1 cellular context compared by ENCODE assay signal in genomic region chr11:66768088-66768521, GRCh38.
A peak's percentile ranks its signal among the peaks of the same experiment; 100 is the strongest.
TF ChIP-seq lines count a peak whose summit lies in the region.

No MANE protein-coding gene starts in this region.

TF ChIP-seq in HepG2, 621 proteins besides CTCF, POLR2A, EP300 and RAD21:
- TF ChIP-seq ZNF562 (CRISPR knock-in tag; IDR thresholded peaks at IDR 0.05; ENCODE audit: borderline replicate concordance): no peak
- TF ChIP-seq ETV6 (CRISPR knock-in tag; conservative IDR thresholded peaks at IDR 0.05): no peak
- peak; percentile 32; the same call in 1 of the 2 replicates for TF ChIP-seq SOX5 (CRISPR knock-in tag; IDR thresholded peaks at IDR 0.05; ENCODE audit: borderline replicate concordance)
- TF ChIP-seq ATF7 (IDR thresholded peaks at IDR 0.05): peak; percentile 43; the same call in 1 of the 2 replicates
- TF ChIP-seq ATF7 (CRISPR knock-in tag; IDR thresholded peaks at IDR 0.05): no peak
- TF ChIP-seq THAP11 (CRISPR knock-in tag; IDR thresholded peaks at IDR 0.05): 0 out of 2 replicates have a peak, but pooled peaks have one; percentile 30
- TF ChIP-seq CEBPB (IDR thresholded peaks at IDR 0.05; ENCODE audit: borderline replicate concordance, low read depth, low read length): peak; percentile 90
- TF ChIP-seq SOX13 (IDR thresholded peaks at IDR 0.05): no peak
- peak in 1 of 2 experiments; percentile 42; a peak in 1 of 4 replicates for TF ChIP-seq SOX13 (CRISPR knock-in tag; conservative IDR thresholded peaks at IDR 0.05 in 1 of 2, IDR thresholded peaks at IDR 0.05 in 1 of 2)
- peak; percentile 72 for TF ChIP-seq CEBPG (CRISPR knock-in tag; IDR thresholded peaks at IDR 0.05)
- no peak for TF ChIP-seq ZNF17 (CRISPR knock-in tag; IDR thresholded peaks at IDR 0.05)
- TF ChIP-seq ZNF256 (CRISPR knock-in tag; conservative IDR thresholded peaks at IDR 0.05): no peak
- TF ChIP-seq ZFP36L1 (CRISPR knock-in tag; IDR thresholded peaks at IDR 0.05): no peak
- no peak for TF ChIP-seq AGO2 (optimal IDR thresholded peaks at IDR 0.05; ENCODE audit: low read depth, low read length)
- TF ChIP-seq NCOR1 (IDR thresholded peaks at IDR 0.05; ENCODE audit: borderline replicate concordance, low read length): 0 out of 2 replicates have a peak, but pooled peaks have one; percentile 21
- no peak for TF ChIP-seq TBP (CRISPR knock-in tag; IDR thresholded peaks at IDR 0.05)
